In the genomic region with DNA sequence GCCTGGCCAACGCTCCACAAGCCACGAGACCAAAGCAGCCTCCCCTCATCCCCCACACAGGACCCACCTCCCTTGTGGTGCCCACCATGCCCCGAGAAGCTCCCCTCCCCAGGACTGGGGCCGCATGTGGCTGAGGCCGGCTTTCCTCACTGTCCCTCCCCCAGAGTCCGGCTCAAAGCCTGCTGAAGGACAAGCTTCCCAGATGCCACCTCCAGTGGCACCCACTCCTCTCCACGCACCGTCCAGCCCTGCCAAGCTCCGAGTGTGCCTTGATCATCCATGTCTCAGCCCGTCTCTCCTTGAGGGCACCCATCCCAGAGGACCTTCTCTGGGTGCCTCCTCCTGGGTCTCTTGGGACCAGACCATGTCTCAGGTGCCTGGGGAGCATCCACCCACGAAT, we compare ENCODE assay signal across 31 cellular contexts. TPM values are rescaled to one million over a fixed set of nuclear protein-coding genes. Genes with fewer than 3 reads are reported as not detected.
DNase-seq lines count a peak whose midpoint lies in the region; ATAC-seq and TF ChIP-seq lines count a peak whose summit lies in the region.
"Had no signal": no experiment of that assay in that cellular context is flagged by ENCODE, and none has a peak within 500 bp of the region (broad histone marks: within the 10 kb centered on the region; RNA-seq: fewer than 3 reads in every experiment).

No MANE protein-coding gene starts in this region.

- H4K20me1 ChIP-seq in BLaER1: no peaks in the 10 kb centered on the region
- H4K20me1 ChIP-seq in IMR-90 (ENCODE audit: insufficient read depth, low read length): no peaks in the 10 kb centered on the region

- no peak overlapping the region for H2BK15ac ChIP-seq in IMR-90 (ENCODE audit: low read depth, low read length)

- no peak overlapping the region for H2AK9ac ChIP-seq in IMR-90 (replicated peaks; ENCODE audit: low read depth, low read length, poor library complexity)

- peak overlapping the region; percentile 20; the same call in 1 of the 2 replicates for H3K4ac ChIP-seq in IMR-90 (ENCODE audit: low read depth, low read length)

- H3K36me3 ChIP-seq in BLaER1 (no peaks in the 10 kb centered on the region), IMR-90 (ENCODE audit: control insufficient read depth, insufficient read depth, low read length) (no peaks in the 10 kb centered on the region), spleen (no peaks in the 10 kb centered on the region)
- H3K36me3 ChIP-seq: MG63, thoracic aorta, uterus had no signal

- DNase-seq in IMR-90: no peak
- no peak for DNase-seq in left colon
- peak; percentile 48 for DNase-seq in spleen
- DNase-seq in stimulated activated CD4-positive, alpha-beta T cell treated with anti-CD3 and anti-CD28 coated beads, Interleukin-4, amount 100 ng/mL, for 4 hours: no peak
- DNase-seq in NCI-H446 treated with DMSO at 0.1 percent for 48 hours (lab: John Stamatoyannopoulos, UW): no peak
- DNase-seq in KG1 (lab: John Stamatoyannopoulos, UW): no peak
- DNase-seq: ACHN; activated CD4-positive, alpha-beta T cell treated with anti-CD3 and anti-CD28 coated beads for 48 hours; activated gamma-delta T cell treated with Interleukin-2 at 50 U/mL for 16 hours; activated T-cell treated with anti-CD3 and anti-CD28 coated beads, Interleukin-2, amount 50 U/mL, for 24 hours; Caco-2; central memory CD4-positive, alpha-beta T cell; DMS53; endodermal cell; foreskin fibroblast; KBM-7; MG63; naive B cell; NCI-H1105 treated with DMSO at 0.1 percent for 48 hours; NCI-H2029; NCI-H526; occipital lobe; SHP77; T-helper 9 cell; uterus had no signal

- no peaks in the 10 kb centered on the region for H3K79me1 ChIP-seq in IMR-90 (ENCODE audit: low read depth in 1 of 2, low read length in 2 of 2)

- no TSS peak for BruUV-seq in IMR-90 (replicated peaks; lab: Mats Ljungman, UMichigan)

- H3K9me3 ChIP-seq in BLaER1 (no peaks in the 10 kb centered on the region; the same call in 1 of the 2 replicates), IMR-90 (ENCODE audit: control insufficient read depth, insufficient read depth, low read length) (peaks cover 13% of the 10 kb centered on the region), spleen (peaks cover 0 to 8% (median 0%) of the 10 kb centered on the region in 8 donors)
- H3K9me3 ChIP-seq: Caco-2, MG63, uterus had no signal

- H3K4me3 ChIP-seq in BLaER1 (no peak overlapping the region), IMR-90 (ENCODE audit: insufficient read depth, low read depth, low read length) (no peak overlapping the region), spleen (no peak overlapping the region)
- H3K4me3 ChIP-seq: MG63, PC-9, skin epidermis, thoracic aorta, uterus had no signal

- CTCF ChIA-PET in IMR-90 (lab: Yijun Ruan, JAX): no interaction called here

- no peak overlapping the region for H3K23ac ChIP-seq in IMR-90 (ENCODE audit: low read depth, low read length)

- no peak overlapping the region for H4K91ac ChIP-seq in IMR-90 (ENCODE audit: insufficient read depth, low read depth, low read length)

- 94% methylated on average over 10 of the region's 11 CpGs; no CpG with 5 or more reads in 1 of the 2 experiments for WGBS in IMR-90 (ENCODE audit: extremely low coverage in 2 of 2, insufficient read length in 1 of 2), 2 experiments
- WGBS in spleen, 5 donors: 72 to 86% (median 77%) methylated on average over 11 of the region's 11 CpGs

- H4K8ac ChIP-seq in IMR-90 (ENCODE audit: low read depth in 2 of 2, low read length in 2 of 2): no peak overlapping the region

- POLR2A ChIA-PET in IMR-90 (lab: Charles Lee; ENCODE audit: unreplicated experiment): no interaction called here

- H3K4me1 ChIP-seq in BLaER1: peaks cover 46% of the 10 kb centered on the region
- peaks cover 7% of the 10 kb centered on the region; the same call in 1 of the 2 replicates for H3K4me1 ChIP-seq in IMR-90 (ENCODE audit: control insufficient read depth, insufficient read depth, low read length)
- H3K4me1 ChIP-seq in spleen: peaks cover 0 to 6% (median 0%) of the 10 kb centered on the region in 6 donors
- H3K4me1 ChIP-seq: Caco-2, uterus had no signal

- H3K4me2 ChIP-seq in BLaER1: peak overlapping the region; percentile 55
- no peak overlapping the region for H3K4me2 ChIP-seq in IMR-90 (ENCODE audit: low read depth, low read length)
- H3K4me2 ChIP-seq: PC-9 had no signal

- H2BK20ac ChIP-seq in IMR-90 (ENCODE audit: low read depth, low read length): no peak overlapping the region; the same call in 1 of the 2 replicates

- no peak overlapping the region for H2BK5ac ChIP-seq in IMR-90 (ENCODE audit: low read depth, low read length, poor library complexity, severe bottlenecking)

- H3K18ac ChIP-seq in IMR-90 (ENCODE audit: low read depth, low read length): no peak overlapping the region; the same call in 1 of the 2 replicates

- TF ChIP-seq CTCF in IMR-90 (conservative IDR thresholded peaks at IDR 0.05; ENCODE audit: low read depth, low read length) (no peak), spleen (IDR thresholded peaks at IDR 0.05 in 8 of 11, conservative IDR thresholded peaks at IDR 0.05 in 3 of 11) (no peak)

- H3K56ac ChIP-seq in IMR-90 (ENCODE audit: extremely low read depth, insufficient read depth, low read length): no peak overlapping the region

- TF ChIP-seq RAD21 in IMR-90 (IDR thresholded peaks at IDR 0.05; ENCODE audit: low read length): no peak

- no peak overlapping the region for H4K5ac ChIP-seq in IMR-90 (ENCODE audit: low read depth, low read length)

- H3K9me1 ChIP-seq in IMR-90 (ENCODE audit: insufficient read depth, low read length): no peaks in the 10 kb centered on the region; the same call in 1 of the 2 replicates

- H3K14ac ChIP-seq in IMR-90 (replicated peaks; ENCODE audit: low read depth, low read length): no peak overlapping the region

- ATAC-seq in IMR-90 (ENCODE audit: low read depth) (no peak), left colon (peak; percentile 11)
- ATAC-seq: esophagus mucosa had no signal

- H2BK120ac ChIP-seq in IMR-90 (ENCODE audit: low read depth, low read length): no peak overlapping the region

- in situ Hi-C loops in IMR-90 (cut with MboI; ENCODE audit: low sequenced_read_pairs): no loop called here

- H2AFZ ChIP-seq in IMR-90 (replicated peaks; ENCODE audit: low read length, poor library complexity): peak overlapping the region; percentile 0
- H2AFZ ChIP-seq: PC-9 had no signal

- intact Hi-C loops in IMR-90 (cut with micrococcal nuclease): no loop called here
- intact Hi-C loops in left colon (cut with DNase I, micrococcal nuclease): no loop called here
- intact Hi-C loops in spleen (cut with DNase I; ENCODE audit: low total_unique reads): no loop called here

- H3K27ac ChIP-seq in BLaER1: no peak overlapping the region
- H3K27ac ChIP-seq in IMR-90 (ENCODE audit: insufficient read depth, low read length): no peak overlapping the region
- H3K27ac ChIP-seq in spleen: no peak overlapping the region
- H3K27ac ChIP-seq: PC-9, skin epidermis, thoracic aorta, uterus, VCaP had no signal

- peak overlapping the region; percentile 15; the same call in 1 of the 2 replicates for H2AK5ac ChIP-seq in IMR-90 (ENCODE audit: low read depth, low read length)

- dilution Hi-C loops in IMR-90 (cut with HindIII; ENCODE audit: low sequenced_read_pairs, unreplicated experiment): no loop called here

- H3K27me3 ChIP-seq in BLaER1 (no peaks in the 10 kb centered on the region), IMR-90 (ENCODE audit: control insufficient read depth, insufficient read depth, low read length) (peaks cover 2% of the 10 kb centered on the region), spleen (replicated peaks in 1 of 7) (peaks cover 0 to 9% (median 0%) of the 10 kb centered on the region in 7 donors)
- H3K27me3 ChIP-seq: MG63, uterus had no signal

- H3K9ac ChIP-seq in BLaER1: no peak overlapping the region
- H3K9ac ChIP-seq in IMR-90 (ENCODE audit: low read depth, low read length): no peak overlapping the region

- TF ChIP-seq POLR2A in IMR-90 (IDR thresholded peaks at IDR 0.05; ENCODE audit: low read depth, low read length) (no peak), spleen (IDR thresholded peaks at IDR 0.05) (no peak)

TF ChIP-seq in IMR-90, 13 proteins besides CTCF, POLR2A, EP300 and RAD21:
- TF ChIP-seq CEBPB (IDR thresholded peaks at IDR 0.05; ENCODE audit: low read depth, low read length): no peak
- TF ChIP-seq MAFK (IDR thresholded peaks at IDR 0.05; ENCODE audit: low read depth, low read length): no peak
- no peak for TF ChIP-seq RCOR1 (IDR thresholded peaks at IDR 0.05; ENCODE audit: insufficient replicate concordance, low read length)
- TF ChIP-seq, protein P1, sequence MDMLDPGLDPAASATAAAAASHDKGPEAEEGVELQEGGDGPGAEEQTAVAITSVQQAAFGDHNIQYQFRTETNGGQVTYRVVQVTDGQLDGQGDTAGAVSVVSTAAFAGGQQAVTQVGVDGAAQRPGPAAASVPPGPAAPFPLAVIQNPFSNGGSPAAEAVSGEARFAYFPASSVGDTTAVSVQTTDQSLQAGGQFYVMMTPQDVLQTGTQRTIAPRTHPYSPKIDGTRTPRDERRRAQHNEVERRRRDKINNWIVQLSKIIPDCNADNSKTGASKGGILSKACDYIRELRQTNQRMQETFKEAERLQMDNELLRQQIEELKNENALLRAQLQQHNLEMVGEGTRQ (IDR thresholded peaks at IDR 0.05; ENCODE audit: low read depth, low read length): no peak
- TF ChIP-seq NFE2L2 (IDR thresholded peaks at IDR 0.05; ENCODE audit: low read depth, low read length): no peak
- no peak for TF ChIP-seq SMC3 (IDR thresholded peaks at IDR 0.05; ENCODE audit: low read depth, low read length)

RNA-seq across cellular contexts. Expression of a gene that starts 58.8 kb away (rescaled TPM):
- 22.8 and 25.6 TPM in 2 replicates for total RNA-seq in IMR-90 (2012; rRNA removed)
- polyA plus RNA-seq in IMR-90 (2012; rRNA removed): 54.4 and 63.6 TPM in 2 replicates
- polyA plus RNA-seq in IMR-90 (2012; cell fraction: cytosol; rRNA removed): 57.4 and 87.5 TPM in 2 replicates
- 81.6 and 159 TPM in 2 replicates for polyA plus RNA-seq in IMR-90 (2012; cell fraction: nucleus; rRNA removed; ENCODE audit: low replicate concordance)
- total RNA-seq in left colon: 10 to 100 TPM; 33.1 to 49.8 TPM
- total RNA-seq in spleen: 100 to 1,000 TPM in 5 of 7 donors, 10 to 100 TPM in 2; 51.8 to 128 (median 112) TPM
- polyA plus RNA-seq in spleen: 100 to 1,000 TPM in 1 of 3 donors, 10 to 100 TPM in 2; 36.0 to 103 (median 38.4) TPM
